ENCODE assay signal across 28 cellular contexts in the genomic region with DNA sequence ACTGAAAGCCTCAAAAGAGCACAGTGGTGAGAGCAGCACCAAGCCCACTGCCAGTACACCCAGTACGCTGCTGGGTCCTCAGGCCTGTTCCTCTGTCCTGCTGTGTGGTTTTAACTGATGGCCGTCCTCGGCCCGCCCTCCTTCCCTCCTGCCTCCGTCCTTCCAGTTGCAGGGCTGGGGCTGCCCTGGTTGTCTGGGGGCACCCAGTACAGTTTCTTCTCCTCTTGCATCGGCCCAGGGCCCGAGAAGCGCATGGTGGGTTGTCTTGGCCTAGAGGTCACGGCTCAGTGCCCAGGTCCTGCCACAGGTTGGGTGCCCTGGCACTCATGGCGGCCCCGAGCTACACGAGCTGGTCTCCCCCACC.
"Had no signal": no experiment of that assay in that cellular context is flagged by ENCODE, and none has a peak within 500 bp of the region (broad histone marks: within the 10 kb centered on the region; RNA-seq: fewer than 3 reads in every experiment).

No MANE protein-coding gene starts in this region.

- H3K27ac ChIP-seq: dorsolateral prefrontal cortex, neural progenitor cell, ovary, right lobe of liver, stomach, thyroid gland had no signal

- DNase-seq: caudate nucleus; cerebellar nuclear complex; effector CD4-positive, alpha-beta T cell; hypothalamus; immature natural killer cell; islet precursor cell; mammary epithelial cell; naive B cell; nucleus accumbens; small intestine; stimulated activated CD4-positive, alpha-beta T cell treated with anti-CD3 and anti-CD28 coated beads, Interleukin-12 subunit alpha, Interleukin-12 subunit beta, amount 100 ng/mL, for 4 hours; stimulated activated CD4-positive, alpha-beta T cell treated with anti-CD3 and anti-CD28 coated beads, Interleukin-1b, Interleukin-23, amount 100 ng/mL, for 48 hours; stimulated activated CD4-positive, alpha-beta T cell treated with anti-CD3 and anti-CD28 coated beads, Interleukin-4, amount 100 ng/mL, for 1 hour; stimulated activated CD8-positive, alpha-beta memory T cell treated with anti-CD3 and anti-CD28 coated beads, Interleukin-4, amount 100 ng/mL, for 48 hours; stimulated activated naive CD4-positive, alpha-beta T cell treated with Interleukin-2 at 50 U/mL for 16 hours; stomach; thyroid gland; trophoblast cell had no signal

- H3K9ac ChIP-seq: neural progenitor cell had no signal

- ATAC-seq: left lobe of liver; mucosa of descending colon; natural killer cell treated with Interleukin-12 subunit alpha and Interleukin-12 subunit beta and Interleukin-15 and Interleukin-18, amount 100 ng/mL, for 72 hours; right lobe of liver had no signal

- H3K4me1 ChIP-seq: neural progenitor cell, right lobe of liver, thyroid gland had no signal

- FAIRE-seq: colon, frontal cortex, small intestine, urothelium cell line had no signal

- H3K4me3 ChIP-seq: dorsolateral prefrontal cortex, mucosa of descending colon, neural progenitor cell, ovary, right lobe of liver, stomach, thyroid gland had no signal

- H3K36me3 ChIP-seq: neural progenitor cell, ovary had no signal

- H3K9me3 ChIP-seq: mucosa of descending colon, ovary, right lobe of liver, stomach, thyroid gland had no signal

- H3K27me3 ChIP-seq: dorsolateral prefrontal cortex, neural progenitor cell, ovary, right lobe of liver, stomach, thyroid gland had no signal
